Comparison of ENCODE assay signal across 1 cellular context in the genomic region with DNA sequence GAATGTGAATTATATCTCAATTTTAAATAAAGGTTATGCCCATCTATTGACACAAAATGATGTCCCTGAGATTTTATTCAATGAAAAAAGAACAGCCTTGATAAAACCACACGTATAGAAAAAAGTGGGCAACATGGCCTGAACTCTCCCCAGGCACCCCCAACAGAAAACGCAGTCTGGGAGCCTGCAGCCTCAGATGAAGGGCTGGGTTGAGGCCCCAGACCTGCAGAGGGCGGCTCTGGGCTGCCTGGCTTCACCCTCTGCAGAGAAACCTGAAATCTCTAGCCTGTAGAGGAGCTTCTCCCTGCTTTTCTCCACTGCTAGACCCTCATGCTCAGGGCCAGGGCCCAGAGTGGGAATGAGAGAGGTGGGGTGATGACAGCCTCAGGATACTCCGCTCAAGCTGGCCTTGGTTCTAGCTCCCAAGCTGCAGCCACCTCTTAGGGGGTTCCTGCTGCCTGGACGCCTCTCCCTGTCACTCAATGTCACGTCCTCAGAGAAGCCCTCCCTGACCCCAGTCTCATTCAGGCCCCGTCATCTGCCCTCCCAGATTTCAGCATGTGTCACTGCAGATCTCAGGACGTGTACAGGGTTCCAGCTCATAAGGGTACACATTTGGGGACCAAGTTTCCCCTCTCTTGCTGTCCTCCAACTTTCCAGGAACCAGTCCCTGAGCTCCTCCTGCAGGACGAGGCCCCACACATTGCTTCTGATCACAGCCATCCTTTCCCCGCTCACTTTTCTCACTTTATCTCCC.
A peak's percentile ranks its signal among the peaks of the same experiment; 100 is the strongest.
TF ChIP-seq lines count a peak whose summit lies in the region.

No MANE protein-coding gene starts in this region.

TF ChIP-seq in HepG2, 621 proteins besides CTCF, POLR2A, EP300 and RAD21 (continued from another document and continues in another):
- TF ChIP-seq EZH2 (conservative IDR thresholded peaks at IDR 0.05; ENCODE audit: low read depth, low read length) (no peak), ZNF292 (CRISPR knock-in tag; IDR thresholded peaks at IDR 0.05; ENCODE audit: borderline replicate concordance, low read depth) (no peak; the same call in 1 of the 2 replicates), FOSL2 (CRISPR knock-in tag; IDR thresholded peaks at IDR 0.05) (no peak), TAF1 (CRISPR knock-in tag; IDR thresholded peaks at IDR 0.05) (0 out of 2 replicates have a peak, but pooled peaks have one; percentile 6), ZNF614 (CRISPR knock-in tag; IDR thresholded peaks at IDR 0.05; ENCODE audit: borderline replicate concordance) (no peak), PAF1 (CRISPR knock-in tag; IDR thresholded peaks at IDR 0.05) (no peak), ZEB1 (IDR thresholded peaks at IDR 0.05; ENCODE audit: insufficient replicate concordance, low read depth) (no peak), DPF2 (CRISPR knock-in tag; IDR thresholded peaks at IDR 0.05; ENCODE audit: borderline replicate concordance, low read depth) (no peak), ZFAT (CRISPR knock-in tag; conservative IDR thresholded peaks at IDR 0.05) (no peak), NCOA2 (CRISPR knock-in tag; IDR thresholded peaks at IDR 0.05) (no peak), HDAC2 (CRISPR knock-in tag; IDR thresholded peaks at IDR 0.05) (no peak), NFIB (CRISPR knock-in tag; IDR thresholded peaks at IDR 0.05; ENCODE audit: borderline replicate concordance) (no peak), TBX2 (CRISPR knock-in tag; IDR thresholded peaks at IDR 0.05; ENCODE audit: borderline replicate concordance) (no peak), MEIS1 (CRISPR knock-in tag; IDR thresholded peaks at IDR 0.05; ENCODE audit: borderline replicate concordance) (no peak), PAWR (CRISPR knock-in tag; IDR thresholded peaks at IDR 0.05; ENCODE audit: borderline replicate concordance) (no peak), KAT8 (CRISPR knock-in tag; IDR thresholded peaks at IDR 0.05) (no peak), ZNF430 (CRISPR knock-in tag; IDR thresholded peaks at IDR 0.05) (no peak), SP5 (CRISPR knock-in tag; IDR thresholded peaks at IDR 0.05; ENCODE audit: borderline replicate concordance, low read depth) (no peak), ZFP41 (CRISPR knock-in tag; IDR thresholded peaks at IDR 0.05; ENCODE audit: borderline replicate concordance) (no peak; the same call in 1 of the 2 replicates), PPARG (CRISPR knock-in tag; conservative IDR thresholded peaks at IDR 0.05) (no peak), ZNF383 (CRISPR knock-in tag; IDR thresholded peaks at IDR 0.05; ENCODE audit: borderline replicate concordance) (no peak), SRSF1 (optimal IDR thresholded peaks at IDR 0.05; ENCODE audit: low read depth, low read length) (peak; percentile 9), ZNF781 (CRISPR knock-in tag; IDR thresholded peaks at IDR 0.05; ENCODE audit: borderline replicate concordance, not compliant biosample characterization) (peak; percentile 89), GFI1 (CRISPR knock-in tag; IDR thresholded peaks at IDR 0.05; ENCODE audit: borderline replicate concordance) (0 out of 2 replicates have a peak, but pooled peaks have one; percentile 56), ISX (CRISPR knock-in tag; conservative IDR thresholded peaks at IDR 0.05) (no peak), CREM (IDR thresholded peaks at IDR 0.05) (no peak), CREM (CRISPR knock-in tag; IDR thresholded peaks at IDR 0.05) (no peak), ZBTB8A (CRISPR knock-in tag; IDR thresholded peaks at IDR 0.05; ENCODE audit: borderline replicate concordance, low read depth) (no peak), ZSCAN25 (CRISPR knock-in tag; IDR thresholded peaks at IDR 0.05) (no peak), ZNF850 (CRISPR knock-in tag; conservative IDR thresholded peaks at IDR 0.05) (no peak)
- TF ChIP-seq, protein P1, sequence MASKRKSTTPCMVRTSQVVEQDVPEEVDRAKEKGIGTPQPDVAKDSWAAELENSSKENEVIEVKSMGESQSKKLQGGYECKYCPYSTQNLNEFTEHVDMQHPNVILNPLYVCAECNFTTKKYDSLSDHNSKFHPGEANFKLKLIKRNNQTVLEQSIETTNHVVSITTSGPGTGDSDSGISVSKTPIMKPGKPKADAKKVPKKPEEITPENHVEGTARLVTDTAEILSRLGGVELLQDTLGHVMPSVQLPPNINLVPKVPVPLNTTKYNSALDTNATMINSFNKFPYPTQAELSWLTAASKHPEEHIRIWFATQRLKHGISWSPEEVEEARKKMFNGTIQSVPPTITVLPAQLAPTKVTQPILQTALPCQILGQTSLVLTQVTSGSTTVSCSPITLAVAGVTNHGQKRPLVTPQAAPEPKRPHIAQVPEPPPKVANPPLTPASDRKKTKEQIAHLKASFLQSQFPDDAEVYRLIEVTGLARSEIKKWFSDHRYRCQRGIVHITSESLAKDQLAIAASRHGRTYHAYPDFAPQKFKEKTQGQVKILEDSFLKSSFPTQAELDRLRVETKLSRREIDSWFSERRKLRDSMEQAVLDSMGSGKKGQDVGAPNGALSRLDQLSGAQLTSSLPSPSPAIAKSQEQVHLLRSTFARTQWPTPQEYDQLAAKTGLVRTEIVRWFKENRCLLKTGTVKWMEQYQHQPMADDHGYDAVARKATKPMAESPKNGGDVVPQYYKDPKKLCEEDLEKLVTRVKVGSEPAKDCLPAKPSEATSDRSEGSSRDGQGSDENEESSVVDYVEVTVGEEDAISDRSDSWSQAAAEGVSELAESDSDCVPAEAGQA (IDR thresholded peaks at IDR 0.05; ENCODE audit: low read depth) = no peak
- TF ChIP-seq, protein P1 (CRISPR knock-in tag; IDR thresholded peaks at IDR 0.05; ENCODE audit: borderline replicate concordance) = no peak
- TF ChIP-seq, protein P2, sequence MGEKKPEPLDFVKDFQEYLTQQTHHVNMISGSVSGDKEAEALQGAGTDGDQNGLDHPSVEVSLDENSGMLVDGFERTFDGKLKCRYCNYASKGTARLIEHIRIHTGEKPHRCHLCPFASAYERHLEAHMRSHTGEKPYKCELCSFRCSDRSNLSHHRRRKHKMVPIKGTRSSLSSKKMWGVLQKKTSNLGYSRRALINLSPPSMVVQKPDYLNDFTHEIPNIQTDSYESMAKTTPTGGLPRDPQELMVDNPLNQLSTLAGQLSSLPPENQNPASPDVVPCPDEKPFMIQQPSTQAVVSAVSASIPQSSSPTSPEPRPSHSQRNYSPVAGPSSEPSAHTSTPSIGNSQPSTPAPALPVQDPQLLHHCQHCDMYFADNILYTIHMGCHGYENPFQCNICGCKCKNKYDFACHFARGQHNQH (CRISPR knock-in tag; IDR thresholded peaks at IDR 0.05) = 0 out of 2 replicates have a peak, but pooled peaks have one; percentile 13
- TF ChIP-seq, protein P3, sequence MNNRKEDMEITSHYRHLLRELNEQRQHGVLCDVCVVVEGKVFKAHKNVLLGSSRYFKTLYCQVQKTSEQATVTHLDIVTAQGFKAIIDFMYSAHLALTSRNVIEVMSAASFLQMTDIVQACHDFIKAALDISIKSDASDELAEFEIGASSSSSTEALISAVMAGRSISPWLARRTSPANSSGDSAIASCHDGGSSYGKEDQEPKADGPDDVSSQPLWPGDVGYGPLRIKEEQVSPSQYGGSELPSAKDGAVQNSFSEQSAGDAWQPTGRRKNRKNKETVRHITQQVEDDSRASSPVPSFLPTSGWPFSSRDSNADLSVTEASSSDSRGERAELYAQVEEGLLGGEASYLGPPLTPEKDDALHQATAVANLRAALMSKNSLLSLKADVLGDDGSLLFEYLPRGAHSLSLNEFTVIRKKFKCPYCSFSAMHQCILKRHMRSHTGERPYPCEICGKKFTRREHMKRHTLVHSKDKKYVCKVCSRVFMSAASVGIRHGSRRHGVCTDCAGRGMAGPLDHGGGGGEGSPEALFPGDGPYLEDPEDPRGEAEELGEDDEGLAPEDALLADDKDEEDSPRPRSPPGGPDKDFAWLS (CRISPR knock-in tag; IDR thresholded peaks at IDR 0.05; ENCODE audit: borderline replicate concordance) = no peak
- TF ChIP-seq, protein P4, sequence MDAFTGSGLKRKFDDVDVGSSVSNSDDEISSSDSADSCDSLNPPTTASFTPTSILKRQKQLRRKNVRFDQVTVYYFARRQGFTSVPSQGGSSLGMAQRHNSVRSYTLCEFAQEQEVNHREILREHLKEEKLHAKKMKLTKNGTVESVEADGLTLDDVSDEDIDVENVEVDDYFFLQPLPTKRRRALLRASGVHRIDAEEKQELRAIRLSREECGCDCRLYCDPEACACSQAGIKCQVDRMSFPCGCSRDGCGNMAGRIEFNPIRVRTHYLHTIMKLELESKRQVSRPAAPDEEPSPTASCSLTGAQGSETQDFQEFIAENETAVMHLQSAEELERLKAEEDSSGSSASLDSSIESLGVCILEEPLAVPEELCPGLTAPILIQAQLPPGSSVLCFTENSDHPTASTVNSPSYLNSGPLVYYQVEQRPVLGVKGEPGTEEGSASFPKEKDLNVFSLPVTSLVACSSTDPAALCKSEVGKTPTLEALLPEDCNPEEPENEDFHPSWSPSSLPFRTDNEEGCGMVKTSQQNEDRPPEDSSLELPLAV (CRISPR knock-in tag; conservative IDR thresholded peaks at IDR 0.05; ENCODE audit: low read depth) = no peak
- TF ChIP-seq, protein P5, sequence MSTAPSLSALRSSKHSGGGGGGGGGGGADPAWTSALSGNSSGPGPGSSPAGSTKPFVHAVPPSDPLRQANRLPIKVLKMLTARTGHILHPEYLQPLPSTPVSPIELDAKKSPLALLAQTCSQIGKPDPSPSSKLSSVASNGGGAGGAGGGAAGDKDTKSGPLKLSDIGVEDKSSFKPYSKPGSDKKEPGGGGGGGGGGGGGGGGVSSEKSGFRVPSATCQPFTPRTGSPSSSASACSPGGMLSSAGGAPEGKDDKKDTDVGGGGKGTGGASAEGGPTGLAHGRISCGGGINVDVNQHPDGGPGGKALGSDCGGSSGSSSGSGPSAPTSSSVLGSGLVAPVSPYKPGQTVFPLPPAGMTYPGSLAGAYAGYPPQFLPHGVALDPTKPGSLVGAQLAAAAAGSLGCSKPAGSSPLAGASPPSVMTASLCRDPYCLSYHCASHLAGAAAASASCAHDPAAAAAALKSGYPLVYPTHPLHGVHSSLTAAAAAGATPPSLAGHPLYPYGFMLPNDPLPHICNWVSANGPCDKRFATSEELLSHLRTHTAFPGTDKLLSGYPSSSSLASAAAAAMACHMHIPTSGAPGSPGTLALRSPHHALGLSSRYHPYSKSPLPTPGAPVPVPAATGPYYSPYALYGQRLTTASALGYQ (CRISPR knock-in tag; IDR thresholded peaks at IDR 0.05) = no peak
- TF ChIP-seq, protein P6, sequence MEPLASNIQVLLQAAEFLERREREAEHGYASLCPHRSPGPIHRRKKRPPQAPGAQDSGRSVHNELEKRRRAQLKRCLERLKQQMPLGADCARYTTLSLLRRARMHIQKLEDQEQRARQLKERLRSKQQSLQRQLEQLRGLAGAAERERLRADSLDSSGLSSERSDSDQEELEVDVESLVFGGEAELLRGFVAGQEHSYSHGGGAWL (CRISPR knock-in tag; IDR thresholded peaks at IDR 0.05) = no peak
- TF ChIP-seq, protein P7, sequence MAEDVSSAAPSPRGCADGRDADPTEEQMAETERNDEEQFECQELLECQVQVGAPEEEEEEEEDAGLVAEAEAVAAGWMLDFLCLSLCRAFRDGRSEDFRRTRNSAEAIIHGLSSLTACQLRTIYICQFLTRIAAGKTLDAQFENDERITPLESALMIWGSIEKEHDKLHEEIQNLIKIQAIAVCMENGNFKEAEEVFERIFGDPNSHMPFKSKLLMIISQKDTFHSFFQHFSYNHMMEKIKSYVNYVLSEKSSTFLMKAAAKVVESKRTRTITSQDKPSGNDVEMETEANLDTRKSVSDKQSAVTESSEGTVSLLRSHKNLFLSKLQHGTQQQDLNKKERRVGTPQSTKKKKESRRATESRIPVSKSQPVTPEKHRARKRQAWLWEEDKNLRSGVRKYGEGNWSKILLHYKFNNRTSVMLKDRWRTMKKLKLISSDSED (CRISPR knock-in tag; IDR thresholded peaks at IDR 0.05) = no peak
- TF ChIP-seq, protein P8, sequence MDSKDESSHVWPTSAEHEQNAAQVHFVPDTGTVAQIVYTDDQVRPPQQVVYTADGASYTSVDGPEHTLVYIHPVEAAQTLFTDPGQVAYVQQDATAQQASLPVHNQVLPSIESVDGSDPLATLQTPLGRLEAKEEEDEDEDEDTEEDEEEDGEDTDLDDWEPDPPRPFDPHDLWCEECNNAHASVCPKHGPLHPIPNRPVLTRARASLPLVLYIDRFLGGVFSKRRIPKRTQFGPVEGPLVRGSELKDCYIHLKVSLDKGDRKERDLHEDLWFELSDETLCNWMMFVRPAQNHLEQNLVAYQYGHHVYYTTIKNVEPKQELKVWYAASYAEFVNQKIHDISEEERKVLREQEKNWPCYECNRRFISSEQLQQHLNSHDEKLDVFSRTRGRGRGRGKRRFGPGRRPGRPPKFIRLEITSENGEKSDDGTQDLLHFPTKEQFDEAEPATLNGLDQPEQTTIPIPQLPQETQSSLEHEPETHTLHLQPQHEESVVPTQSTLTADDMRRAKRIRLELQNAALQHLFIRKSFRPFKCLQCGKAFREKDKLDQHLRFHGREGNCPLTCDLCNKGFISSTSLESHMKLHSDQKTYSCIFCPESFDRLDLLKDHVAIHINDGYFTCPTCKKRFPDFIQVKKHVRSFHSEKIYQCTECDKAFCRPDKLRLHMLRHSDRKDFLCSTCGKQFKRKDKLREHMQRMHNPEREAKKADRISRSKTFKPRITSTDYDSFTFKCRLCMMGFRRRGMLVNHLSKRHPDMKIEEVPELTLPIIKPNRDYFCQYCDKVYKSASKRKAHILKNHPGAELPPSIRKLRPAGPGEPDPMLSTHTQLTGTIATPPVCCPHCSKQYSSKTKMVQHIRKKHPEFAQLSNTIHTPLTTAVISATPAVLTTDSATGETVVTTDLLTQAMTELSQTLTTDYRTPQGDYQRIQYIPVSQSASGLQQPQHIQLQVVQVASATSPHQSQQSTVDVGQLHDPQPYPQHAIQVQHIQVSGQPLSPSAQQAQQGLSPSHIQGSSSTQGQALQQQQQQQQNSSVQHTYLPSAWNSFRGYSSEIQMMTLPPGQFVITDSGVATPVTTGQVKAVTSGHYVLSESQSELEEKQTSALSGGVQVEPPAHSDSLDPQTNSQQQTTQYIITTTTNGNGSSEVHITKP (CRISPR knock-in tag; IDR thresholded peaks at IDR 0.05; ENCODE audit: low read depth) = no peak
- TF ChIP-seq, protein P9, sequence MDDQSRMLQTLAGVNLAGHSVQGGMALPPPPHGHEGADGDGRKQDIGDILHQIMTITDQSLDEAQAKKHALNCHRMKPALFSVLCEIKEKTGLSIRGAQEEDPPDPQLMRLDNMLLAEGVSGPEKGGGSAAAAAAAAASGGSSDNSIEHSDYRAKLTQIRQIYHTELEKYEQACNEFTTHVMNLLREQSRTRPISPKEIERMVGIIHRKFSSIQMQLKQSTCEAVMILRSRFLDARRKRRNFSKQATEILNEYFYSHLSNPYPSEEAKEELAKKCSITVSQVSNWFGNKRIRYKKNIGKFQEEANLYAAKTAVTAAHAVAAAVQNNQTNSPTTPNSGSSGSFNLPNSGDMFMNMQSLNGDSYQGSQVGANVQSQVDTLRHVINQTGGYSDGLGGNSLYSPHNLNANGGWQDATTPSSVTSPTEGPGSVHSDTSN (CRISPR knock-in tag; IDR thresholded peaks at IDR 0.05; ENCODE audit: borderline replicate concordance) = no peak
